1 cellular context compared by ENCODE assay signal in genomic region chr17:75130632-75131277, GRCh38.
TF ChIP-seq lines count a peak whose summit lies in the region.

No MANE protein-coding gene starts in this region.

TF ChIP-seq in HepG2, 621 proteins besides CTCF, POLR2A, EP300 and RAD21 (continued from another document and continues in another):
- TF ChIP-seq ZBTB10 (CRISPR knock-in tag; IDR thresholded peaks at IDR 0.05; ENCODE audit: borderline replicate concordance) = no peak
- no peak for TF ChIP-seq KLF16 (CRISPR knock-in tag; IDR thresholded peaks at IDR 0.05)
- no peak for TF ChIP-seq ELF1 (CRISPR knock-in tag; IDR thresholded peaks at IDR 0.05)
- no peak for TF ChIP-seq SRF (IDR thresholded peaks at IDR 0.05; ENCODE audit: low read depth, low read length)
- no peak for TF ChIP-seq REPIN1 (CRISPR knock-in tag; IDR thresholded peaks at IDR 0.05; ENCODE audit: borderline replicate concordance, low read depth)
- TF ChIP-seq ZNF335 (CRISPR knock-in tag; IDR thresholded peaks at IDR 0.05) = peak; percentile 16; the same call in 1 of the 2 replicates
- 0 out of 2 replicates have a peak, but pooled peaks have one; percentile 13 for TF ChIP-seq ZNF24 (IDR thresholded peaks at IDR 0.05)
- no peak for TF ChIP-seq ZNF740 (CRISPR knock-in tag; IDR thresholded peaks at IDR 0.05)
- TF ChIP-seq PRDM10 (CRISPR knock-in tag; IDR thresholded peaks at IDR 0.05; ENCODE audit: low read depth) = no peak
- TF ChIP-seq XRCC5 (optimal IDR thresholded peaks at IDR 0.05; ENCODE audit: low read length) = peak; percentile 18
- TF ChIP-seq ZNF143 (CRISPR knock-in tag; IDR thresholded peaks at IDR 0.05) = 0 out of 2 replicates have a peak, but pooled peaks have one; percentile 4
- TF ChIP-seq RXRB (CRISPR knock-in tag; IDR thresholded peaks at IDR 0.05; ENCODE audit: borderline replicate concordance) = no peak
- TF ChIP-seq ZNF276 (CRISPR knock-in tag; IDR thresholded peaks at IDR 0.05; ENCODE audit: low read depth) = no peak
- no peak for TF ChIP-seq POLR2AphosphoS5 (IDR thresholded peaks at IDR 0.05; ENCODE audit: low read depth, low read length)
- no peak for TF ChIP-seq U2AF1 (optimal IDR thresholded peaks at IDR 0.05; ENCODE audit: low read depth, low read length)
- TF ChIP-seq ZNF576 (CRISPR knock-in tag; IDR thresholded peaks at IDR 0.05) = no peak
- TF ChIP-seq ZBTB43 (CRISPR knock-in tag; conservative IDR thresholded peaks at IDR 0.05) = no peak
- TF ChIP-seq ZNF513 (CRISPR knock-in tag; conservative IDR thresholded peaks at IDR 0.05) = no peak
- no peak for TF ChIP-seq BRCA1 (CRISPR knock-in tag; IDR thresholded peaks at IDR 0.05)
- 0 out of 2 replicates have a peak, but pooled peaks have one; percentile 24 for TF ChIP-seq ZNF256 (CRISPR knock-in tag; conservative IDR thresholded peaks at IDR 0.05)
- TF ChIP-seq CHD4 (IDR thresholded peaks at IDR 0.05; ENCODE audit: borderline replicate concordance, low read length) = 0 out of 2 replicates have a peak, but pooled peaks have one; percentile 20
- no peak; the same call in 1 of the 2 replicates for TF ChIP-seq HIVEP1 (CRISPR knock-in tag; IDR thresholded peaks at IDR 0.05)
- no peak for TF ChIP-seq RORA (CRISPR knock-in tag; IDR thresholded peaks at IDR 0.05)
- TF ChIP-seq SIX1 (CRISPR knock-in tag; IDR thresholded peaks at IDR 0.05; ENCODE audit: borderline replicate concordance) = no peak
- TF ChIP-seq MYNN (CRISPR knock-in tag; IDR thresholded peaks at IDR 0.05; ENCODE audit: low read depth) = 0 out of 2 replicates have a peak, but pooled peaks have one; percentile 47
- TF ChIP-seq HBP1 (CRISPR knock-in tag; IDR thresholded peaks at IDR 0.05; ENCODE audit: low read depth) = no peak
- TF ChIP-seq MBNL3 (CRISPR knock-in tag; conservative IDR thresholded peaks at IDR 0.05) = no peak
- no peak for TF ChIP-seq REXO4 (CRISPR knock-in tag; IDR thresholded peaks at IDR 0.05; ENCODE audit: borderline replicate concordance)
- no peak for TF ChIP-seq HNRNPLL (IDR thresholded peaks at IDR 0.05; ENCODE audit: low read depth, low read length, poor library complexity, severe bottlenecking)
- TF ChIP-seq GATAD1 (CRISPR knock-in tag; IDR thresholded peaks at IDR 0.05) = peak; percentile 30; the same call in 1 of the 2 replicates
- no peak for TF ChIP-seq NONO (IDR thresholded peaks at IDR 0.05)
- no peak for TF ChIP-seq NONO (CRISPR knock-in tag; conservative IDR thresholded peaks at IDR 0.05)
- TF ChIP-seq FLYWCH1 (CRISPR knock-in tag; IDR thresholded peaks at IDR 0.05) = no peak
- no peak for TF ChIP-seq GPBP1L1 (CRISPR knock-in tag; IDR thresholded peaks at IDR 0.05)
- no peak; the same call in 1 of the 2 replicates for TF ChIP-seq ZNF44 (CRISPR knock-in tag; IDR thresholded peaks at IDR 0.05)
- TF ChIP-seq KAT8 (CRISPR knock-in tag; IDR thresholded peaks at IDR 0.05) = no peak; the same call in 1 of the 2 replicates
- no peak for TF ChIP-seq GLI4 (CRISPR knock-in tag; IDR thresholded peaks at IDR 0.05; ENCODE audit: borderline replicate concordance)
- TF ChIP-seq ZNF296 (CRISPR knock-in tag; conservative IDR thresholded peaks at IDR 0.05) = no peak
- TF ChIP-seq ZNF136 (CRISPR knock-in tag; IDR thresholded peaks at IDR 0.05; ENCODE audit: low read depth) = 0 out of 2 replicates have a peak, but pooled peaks have one; percentile 36
- TF ChIP-seq ZNF790 (CRISPR knock-in tag; IDR thresholded peaks at IDR 0.05; ENCODE audit: borderline replicate concordance) = no peak
- TF ChIP-seq BATF2 (CRISPR knock-in tag; IDR thresholded peaks at IDR 0.05) = no peak
- TF ChIP-seq TIGD3 (CRISPR knock-in tag; IDR thresholded peaks at IDR 0.05; ENCODE audit: borderline replicate concordance) = 0 out of 2 replicates have a peak, but pooled peaks have one; percentile 30
- no peak for TF ChIP-seq MZF1 (CRISPR knock-in tag; IDR thresholded peaks at IDR 0.05; ENCODE audit: borderline replicate concordance)
- TF ChIP-seq ASH2L (IDR thresholded peaks at IDR 0.05; ENCODE audit: insufficient read length, low read depth, low read length) = no peak
- TF ChIP-seq ZNF33A (CRISPR knock-in tag; IDR thresholded peaks at IDR 0.05; ENCODE audit: borderline replicate concordance) = no peak
- 0 out of 2 replicates have a peak, but pooled peaks have one; percentile 15 for TF ChIP-seq PITX1 (CRISPR knock-in tag; IDR thresholded peaks at IDR 0.05)
- TF ChIP-seq ZNF768 (CRISPR knock-in tag; IDR thresholded peaks at IDR 0.05) = no peak
- TF ChIP-seq SNAI1 (CRISPR knock-in tag; IDR thresholded peaks at IDR 0.05; ENCODE audit: borderline replicate concordance) = no peak; the same call in 1 of the 2 replicates
- TF ChIP-seq KDM1A (CRISPR knock-in tag; IDR thresholded peaks at IDR 0.05) = no peak
- peak; percentile 23; the same call in 1 of the 2 replicates for TF ChIP-seq MEF2D (CRISPR knock-in tag; IDR thresholded peaks at IDR 0.05)
- no peak for TF ChIP-seq SMAD9 (CRISPR knock-in tag; IDR thresholded peaks at IDR 0.05)
- TF ChIP-seq ZNF605 (CRISPR knock-in tag; IDR thresholded peaks at IDR 0.05) = peak; percentile 60
- no peak for TF ChIP-seq MAFK (conservative IDR thresholded peaks at IDR 0.05 in 1 of 2, IDR thresholded peaks at IDR 0.05 in 1 of 2; ENCODE audit: low read length in 2 of 2)
- TF ChIP-seq CENPX (CRISPR knock-in tag; IDR thresholded peaks at IDR 0.05) = no peak
